ENCODE assay signal across 14 cellular contexts in genomic region chr15:75030424-75030823, GRCh38. TPM values are rescaled to one million over a fixed set of nuclear protein-coding genes. Genes with fewer than 3 reads are reported as not detected.
DNase-seq lines count a peak whose midpoint lies in the region; ATAC-seq and TF ChIP-seq lines count a peak whose summit lies in the region.
"Had no signal": no experiment of that assay in that cellular context is flagged by ENCODE, and none has a peak within 500 bp of the region (broad histone marks: within the 10 kb centered on the region; RNA-seq: fewer than 3 reads in every experiment).

No MANE protein-coding gene starts in this region.

- H3K9me3 Mint-ChIP-seq in endothelial cell (ENCODE audit: unreplicated experiment): no peaks in the 10 kb centered on the region

- H3K27me3 Mint-ChIP-seq in endothelial cell (ENCODE audit: unreplicated experiment): peaks cover 8% of the 10 kb centered on the region

- peaks cover 66% of the 10 kb centered on the region for H3K4me1 Mint-ChIP-seq in endothelial cell (ENCODE audit: unreplicated experiment)

- H3K4me3 ChIP-seq in ACC112 (ENCODE audit: low read depth, low read length) (peak overlapping the region; percentile 49), sigmoid colon (no peak overlapping the region)
- H3K4me3 ChIP-seq: HAP-1 had no signal

- CTCF ChIA-PET in RWPE1 (lab: Yijun Ruan, JAX): interaction anchor here (0.7 to 4.3 kb wide), 3 partner anchors 38 to 245 kb away, joined by 3 to 134 read pairs (median 5); partner anchors contain the start of gene C15orf39

- H3K36me3 ChIP-seq in ACC112 (ENCODE audit: insufficient read depth, low read length) (no peaks in the 10 kb centered on the region), sigmoid colon (no peaks in the 10 kb centered on the region)

- in situ Hi-C loops in ACHN (cut with HindIII; ENCODE audit: low pct_ligation_motif_present, low pct_unique_long_range_greater_than_20kb, low sequenced_read_pairs): no loop called here

- H2AFZ ChIP-seq in ACC112 (ENCODE audit: low read length, unreplicated experiment): no peak overlapping the region

- H3K27ac ChIP-seq in ACC112 (ENCODE audit: low read depth, low read length): peak overlapping the region; percentile 88
- H3K27ac ChIP-seq in RWPE1: peak overlapping the region; percentile 90
- peak overlapping the region; percentile 68 to 76 (median 71) for H3K27ac ChIP-seq in sigmoid colon

- H3K27ac Mint-ChIP-seq in endothelial cell (ENCODE audit: unreplicated experiment): peak overlapping the region; percentile 94

- no peak for DNase-seq in RWPE1 (ENCODE audit: low spot score)
- DNase-seq in endothelial cell (ENCODE audit: low spot score): no peak
- DNase-seq in sigmoid colon: no peak
- DNase-seq in ACHN: no peak
- DNase-seq in NCI-H526 (lab: John Stamatoyannopoulos, UW): no peak
- no peak for DNase-seq in NCI-H1417 (lab: John Stamatoyannopoulos, UW)
- DNase-seq: activated naive CD4-positive, alpha-beta T cell treated with anti-CD3 and anti-CD28 coated beads, Interleukin-2, amount 50 U/mL, for 16 hours; kidney glomerular epithelial cell; NCI-H2227 treated with DMSO at 0.1 percent for 48 hours; stimulated activated CD4-positive, alpha-beta T cell treated with anti-CD3 and anti-CD28 coated beads, Interleukin-15, amount 100 ng/mL, for 24 hours; T-helper 2 cell had no signal

- H3K9me3 ChIP-seq in sigmoid colon: no peaks in the 10 kb centered on the region
- H3K9me3 ChIP-seq: HAP-1 had no signal

- no peaks in the 10 kb centered on the region for H3K27me3 ChIP-seq in ACC112 (ENCODE audit: insufficient read depth, low read length)
- no peaks in the 10 kb centered on the region for H3K27me3 ChIP-seq in sigmoid colon

- no peak for TF ChIP-seq CTCF in RWPE1 (conservative IDR thresholded peaks at IDR 0.05; ENCODE audit: low read depth)
- no peak for TF ChIP-seq CTCF in endothelial cell (IDR thresholded peaks at IDR 0.05; ENCODE audit: unreplicated experiment)
- no peak for TF ChIP-seq CTCF in sigmoid colon (IDR thresholded peaks at IDR 0.05)

- no peak overlapping the region for H3K4me3 Mint-ChIP-seq in endothelial cell (ENCODE audit: unreplicated experiment)

- TF ChIP-seq EP300 in sigmoid colon (IDR thresholded peaks at IDR 0.05): no peak

- TF ChIP-seq POLR2A in sigmoid colon (IDR thresholded peaks at IDR 0.05): no peak

- peaks cover 4% of the 10 kb centered on the region for H3K79me2 ChIP-seq in ACC112 (ENCODE audit: control insufficient read depth, insufficient read depth, low read length, unreplicated experiment)

- POLR2A ChIA-PET in RWPE1 (lab: Yijun Ruan, JAX; ENCODE audit: low non-redundant PET): no interaction called here

- peaks cover 12% of the 10 kb centered on the region for H3K36me3 Mint-ChIP-seq in endothelial cell (ENCODE audit: low read depth, unreplicated experiment)

- H3K4me1 ChIP-seq in ACC112 (ENCODE audit: control insufficient read depth, insufficient read depth, low read length, unreplicated experiment) (peaks cover 29% of the 10 kb centered on the region), sigmoid colon (peaks cover 0 to 26% (median 19%) of the 10 kb centered on the region in 4 donors)

- intact Hi-C loops in sigmoid colon (cut with DNase I): no loop called here

- no peak for ATAC-seq in GM19467 (IDR thresholded peaks at IDR 0.05; ENCODE audit: unreplicated experiment)

- 93 to 95% methylated on average over 4 of the region's 4 CpGs for WGBS in sigmoid colon, 2 donors

RNA-seq across cellular contexts. Expression of gene PPCDC, which starts 7.0 kb away (rescaled TPM):
- 25.0 TPM for total RNA-seq in endothelial cell (ENCODE audit: unreplicated experiment)
- 10 to 100 TPM in 2 of 4 donors, 1 to 10 TPM in 2; 7.9 to 18.9 (median 12.0) TPM for total RNA-seq in sigmoid colon
- polyA plus RNA-seq in sigmoid colon: 10 to 100 TPM; 16.2 to 37.0 (median 31.2) TPM

RNA-seq across cellular contexts. Expression of gene SCAMP5, which starts 35.1 kb away (rescaled TPM):
- 132 TPM for total RNA-seq in endothelial cell (ENCODE audit: unreplicated experiment)
- total RNA-seq in sigmoid colon: 1 to 10 TPM; 1.3 to 4.6 (median 2.9) TPM
- 10 to 100 TPM in 2 of 3 donors, 1 to 10 TPM in 1; 2.4 to 26.5 (median 18.3) TPM for polyA plus RNA-seq in sigmoid colon

Comparison
In these comparisons a context has a peak if more than half of its experiments do, and no peak if none do; other contexts are left out.
1. RNA of gene SCAMP5, which starts 35.1 kb away (total RNA-seq): 132 TPM in endothelial cell (single experiment); 1.3 to 4.6 TPM in sigmoid colon; every median in the first group is over 10 times any median in the second.
2. Peak in every context shown above with its lines, with median percentiles within 50 percentile points of each other: H3K27ac ChIP-seq.